15 cellular contexts compared by ENCODE assay signal in genomic region chr2:49972699-49973098, GRCh38.
A peak's percentile ranks its signal among the peaks of the same experiment; 100 is the strongest.
DNase-seq lines count a peak whose midpoint lies in the region; ATAC-seq lines count a peak whose summit lies in the region.
"Had no signal": no experiment of that assay in that cellular context is flagged by ENCODE, and none has a peak within 500 bp of the region (broad histone marks: within the 10 kb centered on the region; RNA-seq: fewer than 3 reads in every experiment).

No MANE protein-coding gene starts in this region.

- WGBS in ectodermal cell, 2 experiments = 31 to 33% methylated on average over 2 of the region's 2 CpGs
- 75% methylated on average over 1 of the region's 2 CpGs for WGBS in mesenchymal stem cell

- H4K91ac ChIP-seq in mesenchymal stem cell (ENCODE audit: low read length) = no peak overlapping the region

- H3K27me3 ChIP-seq in ectodermal cell (ENCODE audit: control insufficient read depth, insufficient read depth, low read length, poor library complexity, severe bottlenecking) = no peaks in the 10 kb centered on the region
- no peaks in the 10 kb centered on the region for H3K27me3 ChIP-seq in mesenchymal stem cell (ENCODE audit: control insufficient read depth in 1 of 2, insufficient read depth in 1 of 2, low read length in 2 of 2)
- H3K27me3 ChIP-seq: heart right ventricle, MG63 had no signal

- no peak overlapping the region for H2BK120ac ChIP-seq in mesenchymal stem cell (ENCODE audit: low read depth, low read length)

- no peak overlapping the region for H3K14ac ChIP-seq in mesenchymal stem cell (ENCODE audit: low read length in 2 of 2)

- no peak overlapping the region for H3K4ac ChIP-seq in mesenchymal stem cell (ENCODE audit: low read depth in 1 of 2, low read length in 2 of 2)

- no peak overlapping the region for H3K23ac ChIP-seq in mesenchymal stem cell (ENCODE audit: low read length in 2 of 2)

- H2BK15ac ChIP-seq in mesenchymal stem cell (ENCODE audit: low read depth, poor library complexity, severe bottlenecking) = no peak overlapping the region

- H3K9me3 ChIP-seq in ectodermal cell (ENCODE audit: control insufficient read depth, low read length) = no peaks in the 10 kb centered on the region
- no peaks in the 10 kb centered on the region for H3K9me3 ChIP-seq in mesenchymal stem cell (ENCODE audit: control insufficient read depth, low read length)
- H3K9me3 ChIP-seq: MG63 had no signal

- H3K79me1 ChIP-seq in mesenchymal stem cell (replicated peaks; ENCODE audit: low read length, poor library complexity, severe bottlenecking) = no peaks in the 10 kb centered on the region

- H2BK12ac ChIP-seq in mesenchymal stem cell (ENCODE audit: low read length in 2 of 2) = no peak overlapping the region

- no peak overlapping the region for H2AFZ ChIP-seq in mesenchymal stem cell (ENCODE audit: low read depth, low read length)

- H3K18ac ChIP-seq in mesenchymal stem cell (ENCODE audit: low read depth in 1 of 2, low read length in 2 of 2) = no peak overlapping the region

- H3K4me3 ChIP-seq in ectodermal cell (ENCODE audit: insufficient read depth, low read depth, low read length) (no peak overlapping the region), mesenchymal stem cell (ENCODE audit: insufficient read depth in 1 of 2, low read depth in 1 of 2, low read length in 2 of 2) (no peak overlapping the region)
- H3K4me3 ChIP-seq: MG63 had no signal

- H3K36me3 ChIP-seq in ectodermal cell (ENCODE audit: control insufficient read depth, insufficient read depth, low read length) = no peaks in the 10 kb centered on the region
- no peaks in the 10 kb centered on the region for H3K36me3 ChIP-seq in mesenchymal stem cell (ENCODE audit: control insufficient read depth in 1 of 2, insufficient read depth in 2 of 2, low read depth in 1 of 2, low read length in 2 of 2)
- H3K36me3 ChIP-seq: heart right ventricle, MG63 had no signal

- H3K4me1 ChIP-seq in ectodermal cell (ENCODE audit: control insufficient read depth, insufficient read depth, low read length) (peaks cover 22% of the 10 kb centered on the region), mesenchymal stem cell (ENCODE audit: control insufficient read depth, insufficient read depth, low read depth, low read length) (no peaks in the 10 kb centered on the region)
- H3K4me1 ChIP-seq: heart right ventricle had no signal

- H2BK5ac ChIP-seq in mesenchymal stem cell (ENCODE audit: low read depth, low read length, poor library complexity, severe bottlenecking) = no peak overlapping the region

- peak overlapping the region; percentile 51 for H3K27ac ChIP-seq in ectodermal cell (ENCODE audit: insufficient read depth, low read depth, low read length, poor library complexity, severe bottlenecking)
- no peak overlapping the region for H3K27ac ChIP-seq in mesenchymal stem cell (ENCODE audit: low read length, poor library complexity, severe bottlenecking)
- H3K27ac ChIP-seq: 22Rv1, epithelial cell of prostate, heart right ventricle had no signal

- DNase-seq in DMS53 (lab: John Stamatoyannopoulos, UW) (peak; percentile 12), DMS53 treated with DMSO at 0.1 percent for 48 hours (lab: John Stamatoyannopoulos, UW; ENCODE audit: unreplicated experiment) (no peak), NCI-H524 (lab: John Stamatoyannopoulos, UW) (peak; percentile 99), pons (ENCODE audit: low spot score) (peak; percentile 70), mesenchymal stem cell (no peak), OCI-M2 (lab: John Stamatoyannopoulos, UW; ENCODE audit: unreplicated experiment) (no peak)
- DNase-seq: heart right ventricle, MG63, NCI-H774, SHP77 treated with DMSO at 0.1 percent for 48 hours, small intestine had no signal

- no peak overlapping the region for H2AK5ac ChIP-seq in mesenchymal stem cell (ENCODE audit: low read length, severe bottlenecking)

- H4K8ac ChIP-seq in mesenchymal stem cell (ENCODE audit: low read length) = no peak overlapping the region

- no peak for ATAC-seq in activated CD4-positive, CD25-positive, alpha-beta regulatory T cell treated with anti-CD3 and anti-CD28 coated beads, Interleukin-2, amount 50 U/mL, for 24 hours

- no peak overlapping the region for H3K4me2 ChIP-seq in mesenchymal stem cell (ENCODE audit: low read length, poor library complexity, severe bottlenecking)

- H3K9ac ChIP-seq in mesenchymal stem cell (ENCODE audit: low read length) = no peak overlapping the region

Comparison
In these comparisons a context has a peak if more than half of its experiments do, and no peak if none do; other contexts are left out.
1. DNase-seq: peak in DMS53 (single experiment), NCI-H524 (2 of 2) and pons (single experiment); none in DMS53 treated with DMSO at 0.1 percent for 48 hours (single experiment), mesenchymal stem cell (single experiment) and OCI-M2 (single experiment).